In genomic region chr5:9462109-9462508, GRCh38 we compare ENCODE assay signal across 9 cellular contexts.
"Had no signal": no experiment of that assay in that cellular context is flagged by ENCODE, and none has a peak within 500 bp of the region (broad histone marks: within the 10 kb centered on the region; RNA-seq: fewer than 3 reads in every experiment).

No MANE protein-coding gene starts in this region.

- H3K4me3 ChIP-seq: GM23338, K562 had no signal

- FAIRE-seq: H1, H54, HTR-8/SVneo, K562 had no signal

- ATAC-seq: GM23338, K562 had no signal

- DNase-seq: H9, HCEC 1CT, IMR-90, KG1 had no signal

- H2AFZ ChIP-seq: GM23338 had no signal

- H3K4me2 ChIP-seq: GM23338 had no signal
